In genomic region chr5:90530736-90531487, GRCh38 we compare ENCODE assay signal across 9 cellular contexts. TPM values are rescaled to one million over a fixed set of nuclear protein-coding genes. Genes with fewer than 3 reads are reported as not detected.
DNase-seq lines count a peak whose midpoint lies in the region; ATAC-seq and TF ChIP-seq lines count a peak whose summit lies in the region.
"Had no signal": no experiment of that assay in that cellular context is flagged by ENCODE, and none has a peak within 500 bp of the region (broad histone marks: within the 10 kb centered on the region; RNA-seq: fewer than 3 reads in every experiment).

No MANE protein-coding gene starts in this region.

- TF ChIP-seq CTCF in chondrocyte (IDR thresholded peaks at IDR 0.05): no peak

- no peak for ATAC-seq in activated T-cell treated with anti-CD3 and anti-CD28 coated beads, Interleukin-2, amount 50 U/mL, for 4 hours
- no peak for ATAC-seq in GM21381 (IDR thresholded peaks at IDR 0.05; ENCODE audit: unreplicated experiment)

- peaks cover 16% of the 10 kb centered on the region; the same call in 1 of the 2 replicates for H3K4me1 ChIP-seq in iPS-20b (ENCODE audit: insufficient read depth, low read length)

- H3K27ac ChIP-seq in SK-N-MC (peak overlapping the region; percentile 69; the same call in 1 of the 2 replicates), iPS-20b (ENCODE audit: low read length) (no peak overlapping the region)

- H3K27me3 ChIP-seq in iPS-20b (ENCODE audit: insufficient read depth, low read length): no peaks in the 10 kb centered on the region

- no peak for DNase-seq in activated T-cell treated with anti-CD3 and anti-CD28 coated beads, Interleukin-2, amount 50 U/mL, for 4 hours
- DNase-seq in activated T-cell treated with anti-CD3 and anti-CD28 coated beads for 4 hours (no peak), SK-N-MC (ENCODE audit: low read depth, low spot score) (no peak), superior temporal gyrus (ENCODE audit: extremely low spot score) (peak; percentile 51), NCI-H1092 treated with DMSO at 0.1 percent for 48 hours (lab: John Stamatoyannopoulos, UW) (no peak), chondrocyte (ENCODE audit: low spot score) (no peak)
- DNase-seq: KG1 had no signal

- peak overlapping the region; percentile 95 for H3K4me3 Mint-ChIP-seq in activated T-cell treated with anti-CD3 and anti-CD28 coated beads, Interleukin-2, amount 50 U/mL, for 4 hours
- H3K4me3 Mint-ChIP-seq in chondrocyte (ENCODE audit: unreplicated experiment): no peak overlapping the region

- H3K9ac ChIP-seq in SK-N-MC (ENCODE audit: insufficient read length): peak overlapping the region; percentile 84
- peak overlapping the region; percentile 80; the same call in 1 of the 2 replicates for H3K9ac ChIP-seq in iPS-20b (ENCODE audit: low read depth, low read length)

- H3K27me3 Mint-ChIP-seq in activated T-cell treated with anti-CD3 and anti-CD28 coated beads, Interleukin-2, amount 50 U/mL, for 4 hours (ENCODE audit: low read depth): peaks cover 31% of the 10 kb centered on the region
- H3K27me3 Mint-ChIP-seq in chondrocyte (ENCODE audit: low read depth): peaks cover 22% of the 10 kb centered on the region

- H3K4me1 Mint-ChIP-seq in activated T-cell treated with anti-CD3 and anti-CD28 coated beads, Interleukin-2, amount 50 U/mL, for 4 hours (ENCODE audit: low read depth): peaks cover 26% of the 10 kb centered on the region
- H3K4me1 Mint-ChIP-seq in chondrocyte (ENCODE audit: low read depth): peaks cover 26% of the 10 kb centered on the region

- H3K4me3 ChIP-seq in SK-N-MC (peak overlapping the region; percentile 100), iPS-20b (ENCODE audit: low read length) (peak overlapping the region; percentile 86)

- no peaks in the 10 kb centered on the region for H3K36me3 ChIP-seq in SK-N-MC (ENCODE audit: insufficient read depth, low read length)
- no peaks in the 10 kb centered on the region for H3K36me3 ChIP-seq in iPS-20b (ENCODE audit: insufficient read depth, low read depth, low read length)

- no peak overlapping the region for H3K27ac Mint-ChIP-seq in chondrocyte (ENCODE audit: unreplicated experiment)

- peaks cover 2% of the 10 kb centered on the region for H3K36me3 Mint-ChIP-seq in activated T-cell treated with anti-CD3 and anti-CD28 coated beads, Interleukin-2, amount 50 U/mL, for 4 hours (ENCODE audit: insufficient read depth)
- peaks cover 1% of the 10 kb centered on the region for H3K36me3 Mint-ChIP-seq in chondrocyte (ENCODE audit: low read depth)

- H3K9me3 ChIP-seq in SK-N-MC (ENCODE audit: low read depth, low read length) (no peaks in the 10 kb centered on the region), iPS-20b (ENCODE audit: insufficient read depth, low read depth, low read length) (no peaks in the 10 kb centered on the region)

- H3K9me3 Mint-ChIP-seq in activated T-cell treated with anti-CD3 and anti-CD28 coated beads, Interleukin-2, amount 50 U/mL, for 4 hours: no peaks in the 10 kb centered on the region
- no peaks in the 10 kb centered on the region for H3K9me3 Mint-ChIP-seq in chondrocyte (ENCODE audit: low read depth)

RNA-seq across cellular contexts. Expression of gene LYSMD3, which starts 1.5 kb away (rescaled TPM):
- total RNA-seq in activated T-cell treated with anti-CD3 and anti-CD28 coated beads, Interleukin-2, amount 50 U/mL, for 4 hours: 10 to 100 TPM; 10.2 to 11.4 (median 11.3) TPM
- total RNA-seq in chondrocyte: 20.9 to 23.9 TPM (median 23.6 TPM) in 3 replicates

RNA-seq across cellular contexts. Expression of gene ADGRV1, which starts 27.7 kb away (rescaled TPM):
- under 1 TPM; 0.32 to 0.54 (median 0.53) TPM for total RNA-seq in activated T-cell treated with anti-CD3 and anti-CD28 coated beads, Interleukin-2, amount 50 U/mL, for 4 hours
- 1.2 to 2.7 TPM (median 1.5 TPM) in 3 replicates for total RNA-seq in chondrocyte

RNA-seq across cellular contexts. Expression of gene POLR3G, which starts 56.2 kb away (rescaled TPM):
- 10 to 100 TPM; 17.9 to 22.5 (median 22.3) TPM for total RNA-seq in activated T-cell treated with anti-CD3 and anti-CD28 coated beads, Interleukin-2, amount 50 U/mL, for 4 hours
- total RNA-seq in chondrocyte: 1.4 to 1.6 TPM (median 1.5 TPM) in 3 replicates

RNA-seq across cellular contexts. Expression of gene MBLAC2, which starts 56.3 kb away (rescaled TPM):
- 1 to 10 TPM; 3.4 to 4.6 (median 3.7) TPM for total RNA-seq in activated T-cell treated with anti-CD3 and anti-CD28 coated beads, Interleukin-2, amount 50 U/mL, for 4 hours
- total RNA-seq in chondrocyte: 6.6 to 8.2 TPM (median 7.1 TPM) in 3 replicates
